13 cellular contexts compared by ENCODE assay signal in genomic region chr2:43518182-43518581, GRCh38.
DNase-seq lines count a peak whose midpoint lies in the region; ATAC-seq, FAIRE-seq and TF ChIP-seq lines count a peak whose summit lies in the region.
"Had no signal": no experiment of that assay in that cellular context is flagged by ENCODE, and none has a peak within 500 bp of the region (broad histone marks: within the 10 kb centered on the region; RNA-seq: fewer than 3 reads in every experiment).

No MANE protein-coding gene starts in this region.

- H3F3A ChIP-seq in GM23338 (replicated peaks; ENCODE audit: low read depth), result peaks cover 8% of the 10 kb centered on the region; the same call in 1 of the 2 replicates

- H2AFZ ChIP-seq in astrocyte (ENCODE audit: low read depth, low read length), result no peak overlapping the region
- no peak overlapping the region for H2AFZ ChIP-seq in hepatocyte
- no peak overlapping the region for H2AFZ ChIP-seq in GM23338

- H3K27me3 Mint-ChIP-seq in astrocyte (ENCODE audit: low read depth, unreplicated experiment) (no peaks in the 10 kb centered on the region), GM23338 (ENCODE audit: insufficient read depth, low read depth, poor library complexity) (no peaks in the 10 kb centered on the region)
- H3K27me3 Mint-ChIP-seq: stimulated activated naive CD8-positive, alpha-beta T cell treated with anti-CD3 and anti-CD28 coated beads, Interleukin-15, Interleukin-2, amounts not matched to agents 100 ng/mL and 50 ng/mL, for 24 hours had no signal

- H3K4me1 ChIP-seq in astrocyte (ENCODE audit: insufficient read depth, low read length), result peaks cover 27% of the 10 kb centered on the region
- no peaks in the 10 kb centered on the region for H3K4me1 ChIP-seq in hepatocyte (ENCODE audit: insufficient read depth)
- H3K4me1 ChIP-seq in skeletal muscle satellite cell (ENCODE audit: control insufficient read depth, insufficient read depth, low read length), result peaks cover 47% of the 10 kb centered on the region
- H3K4me1 ChIP-seq in GM23338 (ENCODE audit: insufficient read depth), result no peaks in the 10 kb centered on the region

- H3K9me3 ChIP-seq in astrocyte (ENCODE audit: insufficient read depth, low read depth, low read length), result no peaks in the 10 kb centered on the region
- no peaks in the 10 kb centered on the region for H3K9me3 ChIP-seq in hepatocyte (ENCODE audit: low read depth)
- H3K9me3 ChIP-seq in skeletal muscle satellite cell (replicated peaks; ENCODE audit: low read length), result no peaks in the 10 kb centered on the region

- H3K79me2 ChIP-seq in astrocyte (ENCODE audit: insufficient read depth, low read length) (peaks cover 6% of the 10 kb centered on the region), hepatocyte (no peaks in the 10 kb centered on the region), GM23338 (replicated peaks; ENCODE audit: insufficient read depth) (no peaks in the 10 kb centered on the region)

- DNase-seq in Daoy (ENCODE audit: low read depth) (peak; percentile 5), astrocyte (ENCODE audit: low read depth) (peak; percentile 41), hepatocyte (ENCODE audit: low spot score) (no peak), NCI-H1694 treated with DMSO at 0.1 percent for 48 hours (lab: John Stamatoyannopoulos, UW) (no peak), NCI-H1092 treated with DMSO at 0.1 percent for 48 hours (lab: John Stamatoyannopoulos, UW) (no peak), GM23338 (ENCODE audit: low spot score) (no peak)
- DNase-seq: NCI-H2171 treated with DMSO at 0.1 percent for 48 hours, SHP77 treated with DMSO at 0.1 percent for 48 hours had no signal

- no peak for FAIRE-seq in astrocyte (lab: Jason Lieb, UNC)

- H3K27ac ChIP-seq in astrocyte (ENCODE audit: low read depth, low read length) (peak overlapping the region; percentile 95), hepatocyte (peak overlapping the region; percentile 12), GM23338 (ENCODE audit: low read depth) (no peak overlapping the region)

- H3K27ac Mint-ChIP-seq in astrocyte (ENCODE audit: unreplicated experiment), result peak overlapping the region; percentile 16
- H3K27ac Mint-ChIP-seq in GM23338, result no peak overlapping the region; the same call in 1 of the 2 replicates
- H3K27ac Mint-ChIP-seq: stimulated activated naive CD8-positive, alpha-beta T cell treated with anti-CD3 and anti-CD28 coated beads, Interleukin-15, Interleukin-2, amounts not matched to agents 100 ng/mL and 50 ng/mL, for 24 hours had no signal

- H3K36me3 ChIP-seq in astrocyte (ENCODE audit: insufficient read depth, low read length) (no peaks in the 10 kb centered on the region), hepatocyte (replicated peaks; ENCODE audit: insufficient read depth, low read depth) (no peaks in the 10 kb centered on the region), skeletal muscle satellite cell (ENCODE audit: insufficient read depth, low read length) (no peaks in the 10 kb centered on the region), GM23338 (ENCODE audit: insufficient read depth) (no peaks in the 10 kb centered on the region)

- TF ChIP-seq CTCF in astrocyte (IDR thresholded peaks at IDR 0.05; ENCODE audit: insufficient read depth, low read depth, low read length), result no peak
- no peak for TF ChIP-seq CTCF in hepatocyte (IDR thresholded peaks at IDR 0.05; ENCODE audit: poor library complexity)
- TF ChIP-seq CTCF in GM23338 (conservative IDR thresholded peaks at IDR 0.05; ENCODE audit: low read depth in 2 of 2), result no peak

- ATAC-seq in GM23338 (no peak), HG02610 (IDR thresholded peaks at IDR 0.05; ENCODE audit: unreplicated experiment) (no peak)
- ATAC-seq: activated CD4-positive, CD25-positive, alpha-beta regulatory T cell treated with anti-CD3 and anti-CD28 coated beads, Interleukin-2, amount 50 U/mL, for 24 hours; activated naive CD4-positive, alpha-beta T cell treated with anti-CD3 and anti-CD28 coated beads, Interleukin-2, amount 50 U/mL, for 72 hours had no signal

- no peaks in the 10 kb centered on the region for H3K9me2 ChIP-seq in hepatocyte (replicated peaks; ENCODE audit: insufficient read depth)
- no peaks in the 10 kb centered on the region for H3K9me2 ChIP-seq in GM23338 (ENCODE audit: insufficient read depth)

- no peak overlapping the region for H3K4me3 Mint-ChIP-seq in astrocyte (ENCODE audit: unreplicated experiment)
- H3K4me3 Mint-ChIP-seq in GM23338, result no peak overlapping the region
- H3K4me3 Mint-ChIP-seq: stimulated activated naive CD8-positive, alpha-beta T cell treated with anti-CD3 and anti-CD28 coated beads, Interleukin-15, Interleukin-2, amounts not matched to agents 100 ng/mL and 50 ng/mL, for 24 hours had no signal

- H3K9me3 Mint-ChIP-seq in astrocyte (ENCODE audit: unreplicated experiment) (no peaks in the 10 kb centered on the region), GM23338 (no peaks in the 10 kb centered on the region)
- H3K9me3 Mint-ChIP-seq: activated naive CD4-positive, alpha-beta T cell treated with anti-CD3 and anti-CD28 coated beads, Interleukin-2, amount 50 U/mL, for 72 hours; stimulated activated naive CD8-positive, alpha-beta T cell treated with anti-CD3 and anti-CD28 coated beads, Interleukin-15, Interleukin-2, amounts not matched to agents 100 ng/mL and 50 ng/mL, for 24 hours had no signal

- H3K4me1 Mint-ChIP-seq in astrocyte (ENCODE audit: low read depth, unreplicated experiment), result peaks cover 26% of the 10 kb centered on the region
- no peaks in the 10 kb centered on the region for H3K4me1 Mint-ChIP-seq in GM23338

- WGBS in hepatocyte (ENCODE audit: low lambda C conversion rate, missing lambda C conversion rate), result 63% methylated on average over 1 of the region's 1 CpG

- no peak overlapping the region for H3K4me2 ChIP-seq in astrocyte (ENCODE audit: low read length)
- no peak overlapping the region for H3K4me2 ChIP-seq in hepatocyte
- H3K4me2 ChIP-seq in skeletal muscle satellite cell (ENCODE audit: low read length), result peak overlapping the region; percentile 15
- no peak overlapping the region for H3K4me2 ChIP-seq in GM23338

- H3K27me3 ChIP-seq in astrocyte (ENCODE audit: insufficient read depth, low read length), result no peaks in the 10 kb centered on the region
- H3K27me3 ChIP-seq in hepatocyte, result no peaks in the 10 kb centered on the region
- no peaks in the 10 kb centered on the region for H3K27me3 ChIP-seq in skeletal muscle satellite cell (ENCODE audit: control insufficient read depth, insufficient read depth, low read length)
- H3K27me3 ChIP-seq in GM23338 (ENCODE audit: insufficient read depth), result no peaks in the 10 kb centered on the region

- H3K4me3 ChIP-seq in astrocyte (ENCODE audit: insufficient read depth, low read depth, low read length) (no peak overlapping the region), hepatocyte (no peak overlapping the region), skeletal muscle satellite cell (ENCODE audit: low read length) (no peak overlapping the region), GM23338 (no peak overlapping the region)

- H3K36me3 Mint-ChIP-seq in astrocyte (ENCODE audit: low read depth, unreplicated experiment), result no peaks in the 10 kb centered on the region
- no peaks in the 10 kb centered on the region for H3K36me3 Mint-ChIP-seq in GM23338 (ENCODE audit: low read depth)
- H3K36me3 Mint-ChIP-seq: activated naive CD4-positive, alpha-beta T cell treated with anti-CD3 and anti-CD28 coated beads, Interleukin-2, amount 50 U/mL, for 72 hours had no signal

- no peaks in the 10 kb centered on the region for H4K20me1 ChIP-seq in astrocyte (ENCODE audit: insufficient read depth, low read length)
- no peaks in the 10 kb centered on the region for H4K20me1 ChIP-seq in hepatocyte (ENCODE audit: insufficient read depth, poor library complexity, severe bottlenecking)
- no peaks in the 10 kb centered on the region; the same call in 1 of the 2 replicates for H4K20me1 ChIP-seq in GM23338 (replicated peaks; ENCODE audit: insufficient read depth)

- no peak overlapping the region for H3K9ac ChIP-seq in astrocyte (ENCODE audit: low read length)
- H3K9ac ChIP-seq in skeletal muscle satellite cell (ENCODE audit: low read depth, low read length), result peak overlapping the region; percentile 37

Comparison
In these comparisons a context has a peak if more than half of its experiments do, and no peak if none do; other contexts are left out.
1. DNase-seq: peak in Daoy (single experiment) and astrocyte (single experiment); none in hepatocyte (single experiment), NCI-H1694 treated with DMSO at 0.1 percent for 48 hours (single experiment), NCI-H1092 treated with DMSO at 0.1 percent for 48 hours (single experiment) and GM23338 (single experiment).